Comparison of ENCODE assay signal across 20 cellular contexts in the genomic region with DNA sequence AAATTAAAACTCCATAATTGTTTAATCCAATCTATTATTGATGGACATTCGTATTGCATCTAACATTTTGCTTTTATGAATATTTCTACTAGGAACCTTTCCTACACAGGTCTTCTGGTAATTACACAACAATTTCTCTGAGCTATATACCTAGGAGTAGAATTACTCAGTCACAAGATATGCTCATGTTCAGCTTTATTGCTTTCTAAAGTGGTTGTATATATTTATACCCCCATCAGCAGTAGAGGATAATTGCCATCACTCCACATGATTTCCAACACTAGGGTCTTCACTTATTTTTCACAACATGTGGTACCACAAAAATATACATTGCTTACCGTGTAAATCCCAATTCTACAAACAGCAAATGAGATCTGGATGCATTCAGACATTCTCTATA. TPM values are rescaled to one million over a fixed set of nuclear protein-coding genes. Genes with fewer than 3 reads are reported as not detected.
A peak's percentile ranks its signal among the peaks of the same experiment; 100 is the strongest.
DNase-seq lines count a peak whose midpoint lies in the region; ATAC-seq and TF ChIP-seq lines count a peak whose summit lies in the region.
"Had no signal": no experiment of that assay in that cellular context is flagged by ENCODE, and none has a peak within 500 bp of the region (broad histone marks: within the 10 kb centered on the region; RNA-seq: fewer than 3 reads in every experiment).

No MANE protein-coding gene starts in this region.

- no peak overlapping the region for H3K4ac ChIP-seq in trophoblast cell (ENCODE audit: low read depth, low read length)

- H4K12ac ChIP-seq in trophoblast cell (ENCODE audit: low read depth, low read length): no peak overlapping the region

- H4K8ac ChIP-seq in trophoblast cell (ENCODE audit: low read depth, low read length): no peak overlapping the region

- DNase-seq in NCI-H1417 (lab: John Stamatoyannopoulos, UW): peak in 2 of 3 experiments; percentile 2 to 21
- no peak for DNase-seq in NCI-H1417 treated with DMSO at 0.1 percent for 48 hours (lab: John Stamatoyannopoulos, UW)
- peak; percentile 6 for DNase-seq in NCI-H2227 (lab: John Stamatoyannopoulos, UW; ENCODE audit: unreplicated experiment)
- DNase-seq in hepatocyte (ENCODE audit: low spot score): no peak
- DNase-seq in smooth muscle cell (lab: John Stamatoyannopoulos, UW; ENCODE audit: unreplicated experiment): no peak
- no peak for DNase-seq in trophoblast cell
- DNase-seq in DMS53 (lab: John Stamatoyannopoulos, UW): no peak
- DNase-seq: Caco-2; CD4-positive, CD25-positive, alpha-beta regulatory T cell; CD8-positive, alpha-beta T cell; DMS153; DMS79; EL; GDM1; GOT3 had no signal

- no peaks in the 10 kb centered on the region for H3F3A ChIP-seq in smooth muscle cell (ENCODE audit: low read depth)

- H3K4me1 ChIP-seq in hepatocyte (ENCODE audit: insufficient read depth) (peaks cover 6% of the 10 kb centered on the region), smooth muscle cell (ENCODE audit: low read depth) (peaks cover 9% of the 10 kb centered on the region), trophoblast cell (ENCODE audit: control insufficient read depth in 1 of 2, insufficient read depth in 2 of 2, low read length in 2 of 2) (peaks cover 0 to 7% of the 10 kb centered on the region in 2 experiments)
- H3K4me1 ChIP-seq: BLaER1, Caco-2, HAP-1 had no signal

- H3K79me2 ChIP-seq in hepatocyte (peaks cover 74% of the 10 kb centered on the region), smooth muscle cell (ENCODE audit: low read depth) (peaks cover 36% of the 10 kb centered on the region), trophoblast cell (ENCODE audit: control insufficient read depth, insufficient read depth, low read length, poor library complexity) (peaks cover 2% of the 10 kb centered on the region)

- H3K27ac ChIP-seq in hepatocyte (peak overlapping the region; percentile 45), smooth muscle cell (ENCODE audit: low read depth) (peak overlapping the region; percentile 18), trophoblast cell (ENCODE audit: low read depth, low read length) (no peak overlapping the region)
- H3K27ac ChIP-seq: 22Rv1, BLaER1, C4-2B had no signal

- H2BK12ac ChIP-seq in trophoblast cell (ENCODE audit: low read length): no peak overlapping the region

- H3K4me2 ChIP-seq in hepatocyte (no peak overlapping the region), smooth muscle cell (peak overlapping the region; percentile 4), trophoblast cell (ENCODE audit: low read length) (no peak overlapping the region)
- H3K4me2 ChIP-seq: BLaER1 had no signal

- H3K36me3 ChIP-seq in hepatocyte (replicated peaks; ENCODE audit: insufficient read depth, low read depth): no peaks in the 10 kb centered on the region
- H3K36me3 ChIP-seq in smooth muscle cell (ENCODE audit: low read depth): no peaks in the 10 kb centered on the region
- H3K36me3 ChIP-seq in trophoblast cell (ENCODE audit: control insufficient read depth in 1 of 2, insufficient read depth in 2 of 2, low read length in 2 of 2): peaks cover 2 to 3% of the 10 kb centered on the region in 2 experiments
- H3K36me3 ChIP-seq: HAP-1 had no signal

- no peak overlapping the region for H2BK120ac ChIP-seq in trophoblast cell (ENCODE audit: insufficient read depth, low read length, poor library complexity)

- H3K18ac ChIP-seq in trophoblast cell (ENCODE audit: low read length): no peak overlapping the region

- H3K14ac ChIP-seq in trophoblast cell (ENCODE audit: low read length): no peak overlapping the region

- H3K27me3 ChIP-seq in hepatocyte (no peaks in the 10 kb centered on the region), smooth muscle cell (ENCODE audit: low read depth) (no peaks in the 10 kb centered on the region), trophoblast cell (ENCODE audit: insufficient read depth, low read length) (no peaks in the 10 kb centered on the region)
- H3K27me3 ChIP-seq: BLaER1 had no signal

- H3K4me3 ChIP-seq in hepatocyte: no peak overlapping the region
- H3K4me3 ChIP-seq in smooth muscle cell: no peak overlapping the region
- no peak overlapping the region for H3K4me3 ChIP-seq in trophoblast cell (ENCODE audit: low read depth, low read length)
- H3K4me3 ChIP-seq: BLaER1, HAP-1 had no signal

- no peak overlapping the region for H3K23ac ChIP-seq in trophoblast cell (ENCODE audit: low read length)

- WGBS in hepatocyte (ENCODE audit: low lambda C conversion rate, missing lambda C conversion rate): 78% methylated on average over 2 of the region's 2 CpGs
- 96% methylated on average over 2 of the region's 2 CpGs for WGBS in smooth muscle cell (ENCODE audit: low lambda C conversion rate)
- WGBS in trophoblast cell (ENCODE audit: extremely low coverage, insufficient coverage, insufficient read length): no CpG with 5 or more reads among the region's 2 CpGs

- no peak overlapping the region for H4K91ac ChIP-seq in trophoblast cell (ENCODE audit: low read depth, low read length)

- no peaks in the 10 kb centered on the region for H3K9me2 ChIP-seq in hepatocyte (replicated peaks; ENCODE audit: insufficient read depth)

- no peaks in the 10 kb centered on the region for H4K20me1 ChIP-seq in hepatocyte (ENCODE audit: insufficient read depth, poor library complexity, severe bottlenecking)
- no peaks in the 10 kb centered on the region for H4K20me1 ChIP-seq in smooth muscle cell (ENCODE audit: low read depth)

- no peaks in the 10 kb centered on the region for H3K9me3 ChIP-seq in hepatocyte (ENCODE audit: low read depth)
- no peaks in the 10 kb centered on the region for H3K9me3 ChIP-seq in smooth muscle cell (replicated peaks; ENCODE audit: low read depth)
- peaks cover 1% of the 10 kb centered on the region for H3K9me3 ChIP-seq in trophoblast cell (ENCODE audit: insufficient read depth, low read depth, low read length)
- H3K9me3 ChIP-seq: Caco-2, HAP-1 had no signal

- no peak overlapping the region for H2BK5ac ChIP-seq in trophoblast cell (ENCODE audit: low read depth, low read length, poor library complexity)

- peaks cover 2% of the 10 kb centered on the region for H3K79me1 ChIP-seq in trophoblast cell (ENCODE audit: low read length)

- H3K9ac ChIP-seq in smooth muscle cell (ENCODE audit: low read depth) (no peak overlapping the region), trophoblast cell (ENCODE audit: low read length) (no peak overlapping the region)
- H3K9ac ChIP-seq: BLaER1 had no signal

- no peak for ATAC-seq in HG03342 (IDR thresholded peaks at IDR 0.05; ENCODE audit: unreplicated experiment)
- ATAC-seq: CD8-positive, alpha-beta T cell had no signal

- no peak overlapping the region for H2AFZ ChIP-seq in hepatocyte
- H2AFZ ChIP-seq in smooth muscle cell (ENCODE audit: low read depth): no peak overlapping the region
- H2AFZ ChIP-seq in trophoblast cell (ENCODE audit: insufficient read depth, low read length, poor library complexity): no peak overlapping the region

- no peak overlapping the region for H2AK5ac ChIP-seq in trophoblast cell (ENCODE audit: low read length)

- TF ChIP-seq CTCF in hepatocyte (IDR thresholded peaks at IDR 0.05; ENCODE audit: poor library complexity): no peak
- no peak for TF ChIP-seq CTCF in smooth muscle cell (IDR thresholded peaks at IDR 0.05; ENCODE audit: borderline replicate concordance, insufficient read depth, poor library complexity, severe bottlenecking)

RNA-seq across cellular contexts. Expression of gene ARL15, which starts 28.4 kb away (rescaled TPM):
- total RNA-seq in hepatocyte (53.1 and 66.3 TPM in 2 replicates), smooth muscle cell (42.3 and 51.1 TPM in 2 replicates)
- polyA plus RNA-seq in hepatocyte (13.3 and 15.4 TPM in 2 replicates), smooth muscle cell (9.8 and 20.8 TPM in 2 replicates)
- 21.9 and 22.3 TPM in 2 replicates for polyA plus RNA-seq in trophoblast cell (2013)

Comparison
In these comparisons a context has a peak if more than half of its experiments do, and no peak if none do; other contexts are left out.
1. DNase-seq: peak in NCI-H1417 (2 of 3) and NCI-H2227 (single experiment); none in NCI-H1417 treated with DMSO at 0.1 percent for 48 hours (single experiment), hepatocyte (single experiment), smooth muscle cell (single experiment), trophoblast cell (0 of 2) and DMS53 (single experiment).